23 cellular contexts compared by ENCODE assay signal in genomic region chr3:10770981-10771380, GRCh38. TPM values are rescaled to one million over a fixed set of nuclear protein-coding genes. Genes with fewer than 3 reads are reported as not detected.
DNase-seq lines count a peak whose midpoint lies in the region; ATAC-seq, FAIRE-seq and TF ChIP-seq lines count a peak whose summit lies in the region.
"Had no signal": no experiment of that assay in that cellular context is flagged by ENCODE, and none has a peak within 500 bp of the region (broad histone marks: within the 10 kb centered on the region; RNA-seq: fewer than 3 reads in every experiment).

No MANE protein-coding gene starts in this region.

- no peaks in the 10 kb centered on the region for H3K36me3 Mint-ChIP-seq in MCF 10A (ENCODE audit: insufficient read depth, unreplicated experiment)

- H3K4me3 Mint-ChIP-seq in MCF 10A (ENCODE audit: unreplicated experiment): no peak overlapping the region
- H3K4me3 Mint-ChIP-seq: CD4-positive, alpha-beta T cell; GM23338 had no signal

- dilution Hi-C loops in keratinocyte (cut with MboI; ENCODE audit: extremely low pct_ligation_motif_present, low sequenced_read_pairs): no loop called here

- H3K4me2 ChIP-seq in keratinocyte (ENCODE audit: control insufficient read depth, extremely low read depth, insufficient read depth, low read depth, low read length): peak overlapping the region; percentile 71
- H3K4me2 ChIP-seq: GM23338 had no signal

- H4K20me1 ChIP-seq in keratinocyte (ENCODE audit: control insufficient read depth, extremely low read depth, insufficient read depth, low read length): no peaks in the 10 kb centered on the region

- ATAC-seq in GM19035 (IDR thresholded peaks at IDR 0.05; ENCODE audit: unreplicated experiment): no peak
- ATAC-seq: GM23338 had no signal

- TF ChIP-seq POLR2A in breast epithelium (IDR thresholded peaks at IDR 0.05): no peak

- H3K27me3 ChIP-seq in breast epithelium: peaks cover 0 to 26% of the 10 kb centered on the region in 2 donors
- H3K27me3 ChIP-seq in keratinocyte (ENCODE audit: control insufficient read depth, extremely low read depth, insufficient read depth, low read length): no peaks in the 10 kb centered on the region

- POLR2A ChIA-PET in MCF 10A (lab: Yijun Ruan, JAX): no interaction called here

- DNase-seq in MCF 10A (ENCODE audit: unreplicated experiment): no peak
- no peak for DNase-seq in breast epithelium (ENCODE audit: low spot score in 2 of 2)
- peak; percentile 15 for DNase-seq in ecto neural progenitor cell (ENCODE audit: low spot score)
- no peak for DNase-seq in keratinocyte (ENCODE audit: low read depth, low spot score)
- DNase-seq in activated naive CD4-positive, alpha-beta T cell treated with anti-CD3 and anti-CD28 coated beads, Interleukin-2, amount 50 U/mL, for 16 hours: no peak
- DNase-seq in superior temporal gyrus (ENCODE audit: extremely low spot score): no peak
- DNase-seq: CD4-positive, alpha-beta T cell; IMR-90; KG1; MM.1S; NCI-H2029; NCI-H446; NCI-H524 treated with DMSO at 0.1 percent for 48 hours; NCI-H774; Right ventricle myocardium superior had no signal

- H3K27me3 Mint-ChIP-seq in MCF 10A (ENCODE audit: insufficient read depth, unreplicated experiment): no peaks in the 10 kb centered on the region

- FAIRE-seq in keratinocyte (lab: Jason Lieb, UNC): no peak
- FAIRE-seq: D721Med, RCC 7860 had no signal

- peak overlapping the region; percentile 41 for H3K9ac ChIP-seq in keratinocyte (ENCODE audit: control insufficient read depth, extremely low read depth, insufficient read depth, low read length)

- CTCF ChIA-PET in MCF 10A (lab: Yijun Ruan, JAX): interaction anchor here (1.2 to 5.6 kb wide), 4 partner anchors 12 to 289 kb away, joined by 4 to 54 read pairs (median 4); no protein-coding TSS in a partner anchor

- H2AFZ ChIP-seq in keratinocyte (ENCODE audit: control insufficient read depth, low read length): peak overlapping the region; percentile 46
- H2AFZ ChIP-seq: GM23338 had no signal

- H3K27ac ChIP-seq in breast epithelium (no peak overlapping the region), keratinocyte (ENCODE audit: control insufficient read depth, insufficient read depth, low read length) (peak overlapping the region; percentile 80)
- H3K27ac ChIP-seq: SJSA1 had no signal

- no peaks in the 10 kb centered on the region for H3K79me2 ChIP-seq in keratinocyte (ENCODE audit: control insufficient read depth, insufficient read depth, low read length)

- intact Hi-C loops in MCF 10A (cut with micrococcal nuclease) (no loop called here), breast epithelium (cut with DNase I; ENCODE audit: low total_unique reads) (no loop called here)

- TF ChIP-seq CTCF in MCF 10A (IDR thresholded peaks at IDR 0.05; ENCODE audit: unreplicated experiment) (no peak), breast epithelium (IDR thresholded peaks at IDR 0.05) (no peak), keratinocyte (optimal IDR thresholded peaks at IDR 0.05 in 1 of 3, IDR thresholded peaks at IDR 0.05 in 1 of 3, conservative IDR thresholded peaks at IDR 0.05 in 1 of 3; ENCODE audit: extremely low read depth in 1 of 3, insufficient read depth in 2 of 3, low read length in 3 of 3) (no peak)

- no peaks in the 10 kb centered on the region for H3K9me1 ChIP-seq in keratinocyte (ENCODE audit: control insufficient read depth, extremely low read depth, insufficient read depth, low read length)

- H3K4me1 ChIP-seq in breast epithelium (no peaks in the 10 kb centered on the region), keratinocyte (ENCODE audit: control insufficient read depth, extremely low read depth, insufficient read depth, low read length) (peaks cover 27% of the 10 kb centered on the region)
- H3K4me1 ChIP-seq: HAP-1, SJSA1 had no signal

- H3K4me1 Mint-ChIP-seq in MCF 10A (ENCODE audit: insufficient read depth, unreplicated experiment): peaks cover 6% of the 10 kb centered on the region

- BruUV-seq in MCF 10A (replicated peaks; lab: Mats Ljungman, UMichigan): no TSS peak

- H3K27ac Mint-ChIP-seq in MCF 10A (ENCODE audit: low read depth, unreplicated experiment): peak overlapping the region; percentile 29
- H3K27ac Mint-ChIP-seq: CD4-positive, alpha-beta T cell; GM23338 had no signal

- H3K4me3 ChIP-seq in breast epithelium: no peak overlapping the region
- no peak overlapping the region for H3K4me3 ChIP-seq in keratinocyte (ENCODE audit: control insufficient read depth in 2 of 3, extremely low read depth in 1 of 3, insufficient read depth in 2 of 3, low read depth in 1 of 3, low read length in 3 of 3)
- H3K4me3 ChIP-seq: GM23338, HAP-1, SJSA1 had no signal

- H3K9me3 Mint-ChIP-seq in MCF 10A (ENCODE audit: unreplicated experiment): no peaks in the 10 kb centered on the region
- H3K9me3 Mint-ChIP-seq: CD4-positive, alpha-beta T cell; GM23338 had no signal

- no peaks in the 10 kb centered on the region for H3K36me3 ChIP-seq in breast epithelium
- no peaks in the 10 kb centered on the region for H3K36me3 ChIP-seq in keratinocyte (ENCODE audit: control insufficient read depth in 2 of 2, extremely low read depth in 1 of 2, insufficient read depth in 2 of 2, low read length in 2 of 2)
- H3K36me3 ChIP-seq: HAP-1, SJSA1 had no signal

- peaks cover 7% of the 10 kb centered on the region in 2 donors for H3K9me3 ChIP-seq in breast epithelium
- H3K9me3 ChIP-seq in keratinocyte (ENCODE audit: control insufficient read depth, low read depth, low read length): no peaks in the 10 kb centered on the region
- H3K9me3 ChIP-seq: HAP-1, SJSA1 had no signal

RNA-seq across cellular contexts. Expression of gene SLC6A11, which starts 45.0 kb away (rescaled TPM):
- total RNA-seq in MCF 10A (2022) (1.4 and 1.5 TPM in 2 replicates), breast epithelium (under 1 TPM in 2 of 3 donors, not detected in 1; under 0.01 to 0.15 TPM)
- 9.4 to 24.8 TPM (median 9.8 TPM) in 3 replicates for polyA plus RNA-seq in keratinocyte
- polyA plus RNA-seq in keratinocyte (2011; ENCODE audit: low read depth): 1.8 TPM
- 6.5 and 7.4 TPM in 2 replicates for polyA plus RNA-seq in keratinocyte (2011; cell fraction: cytosol; rRNA removed)
- polyA plus RNA-seq in keratinocyte (2011; cell fraction: nucleus; rRNA removed): 31.8 and 35.2 TPM in 2 replicates
- 6.9 and 7.3 TPM in 2 replicates for polyA plus RNA-seq in keratinocyte (2012; ENCODE audit: low replicate concordance)
- polyA minus RNA-seq in keratinocyte: 9.0 to 21.9 TPM (median 9.9 TPM) in 3 replicates
- 6.5 TPM for polyA minus RNA-seq in keratinocyte (2011; cell fraction: cytosol; rRNA and poly(A)+ RNA removed)
- 15.0 and 21.8 TPM in 2 replicates for polyA minus RNA-seq in keratinocyte (2011; cell fraction: nucleus; rRNA and poly(A)+ RNA removed)
- total RNA-seq: A172; CD4-positive, alpha-beta T cell; IMR-90; Right ventricle myocardium superior had no signal
- polyA plus RNA-seq: BJ, IMR-90 had no signal
